ENCODE assay signal across 24 cellular contexts in the genomic region with DNA sequence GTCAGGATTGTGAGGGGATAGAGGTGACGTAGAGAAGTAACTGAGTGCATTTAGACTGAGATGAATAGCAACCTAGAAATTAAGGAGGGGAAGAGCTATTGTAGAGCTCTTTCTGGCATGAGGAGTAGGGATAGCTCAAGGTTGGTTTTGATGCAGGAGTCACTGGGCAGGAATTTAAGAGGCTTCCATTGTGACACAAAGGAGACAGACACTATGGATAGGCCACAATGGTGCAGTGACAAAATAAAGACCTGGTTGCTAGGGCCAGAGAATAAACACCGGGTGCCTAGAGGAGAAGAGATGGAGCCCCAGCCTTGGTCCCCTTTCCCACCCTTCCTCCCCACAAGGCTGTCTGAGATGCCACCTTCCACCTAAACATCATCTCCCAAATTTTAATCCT. TPM values are rescaled to one million over a fixed set of nuclear protein-coding genes. Genes with fewer than 3 reads are reported as not detected.
"Had no signal": no experiment of that assay in that cellular context is flagged by ENCODE, and none has a peak within 500 bp of the region (broad histone marks: within the 10 kb centered on the region; RNA-seq: fewer than 3 reads in every experiment).

A gene with protein sequence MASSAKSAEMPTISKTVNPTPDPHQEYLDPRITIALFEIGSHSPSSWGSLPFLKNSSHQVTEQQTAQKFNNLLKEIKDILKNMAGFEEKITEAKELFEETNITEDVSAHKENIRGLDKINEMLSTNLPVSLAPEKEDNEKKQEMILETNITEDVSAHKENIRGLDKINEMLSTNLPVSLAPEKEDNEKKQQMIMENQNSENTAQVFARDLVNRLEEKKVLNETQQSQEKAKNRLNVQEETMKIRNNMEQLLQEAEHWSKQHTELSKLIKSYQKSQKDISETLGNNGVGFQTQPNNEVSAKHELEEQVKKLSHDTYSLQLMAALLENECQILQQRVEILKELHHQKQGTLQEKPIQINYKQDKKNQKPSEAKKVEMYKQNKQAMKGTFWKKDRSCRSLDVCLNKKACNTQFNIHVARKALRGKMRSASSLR (plus strand): TSS at position 301 of the 400 bp plus-strand sequence. CDS start 214 bp downstream, outside the sequence.

- DNase-seq: naive B cell; naive thymus-derived CD8-positive, alpha-beta T cell; nephron progenitor cell; nucleus accumbens; pancreas; psoas muscle; right cardiac atrium; right lobe of liver; sigmoid colon; small intestine; stimulated activated CD4-positive, alpha-beta T cell treated with anti-CD3 and anti-CD28 coated beads, Interleukin-15, amount 100 ng/mL, for 24 hours; stimulated activated CD4-positive, alpha-beta T cell treated with anti-CD3 and anti-CD28 coated beads, Interleukin-2, amount 100 ng/mL, for 24 hours; stimulated activated CD4-positive, alpha-beta T cell treated with anti-CD3 and anti-CD28 coated beads, Interleukin-2, amount 100 ng/mL, for 48 hours; stimulated activated CD4-positive, alpha-beta T cell treated with anti-CD3 and anti-CD28 coated beads, Interleukin-4, amount 100 ng/mL, for 24 hours; stimulated activated naive B cell treated with anti-CD40 and anti-IgM and Interleukin-4, amounts not matched to agents 10 μg/mL and 1 μg/mL and 100 μg/mL, for 72 hours; stimulated activated naive CD4-positive, alpha-beta T cell treated with Interleukin-2 at 50 U/mL for 16 hours; stomach; thyroid gland; trophoblast cell; upper lobe of left lung had no signal

- H3K36me3 ChIP-seq: neutrophil, pancreas, right lobe of liver, sigmoid colon, stomach, thoracic aorta, thyroid gland, tibial nerve, upper lobe of left lung, vagina had no signal

- H3K4me3 ChIP-seq: pancreas, psoas muscle, right lobe of liver, sigmoid colon, stomach, thoracic aorta, thyroid gland, tibial nerve, upper lobe of left lung, vagina had no signal

- H3K4me1 ChIP-seq: pancreas, psoas muscle, right lobe of liver, stomach, thyroid gland, tibial nerve, upper lobe of left lung, vagina had no signal

- H3K27me3 ChIP-seq: pancreas, right lobe of liver, sigmoid colon, thyroid gland, tibial nerve, upper lobe of left lung, vagina had no signal

- H3K9me3 ChIP-seq: neutrophil, pancreas, psoas muscle, right lobe of liver, sigmoid colon, stomach, thoracic aorta, thyroid gland, tibial nerve, upper lobe of left lung, vagina had no signal

- H3K27ac ChIP-seq: neutrophil, pancreas, psoas muscle, right lobe of liver, sigmoid colon, stomach, thoracic aorta, thyroid gland, tibial nerve, upper lobe of left lung, vagina had no signal

RNA-seq across cellular contexts. Expression of the gene that starts here (rescaled TPM):
- polyA plus RNA-seq: naive thymus-derived CD8-positive, alpha-beta T cell; pancreas; psoas muscle; right cardiac atrium; sigmoid colon; small intestine; stomach had no signal
